ENCODE assay signal across 9 cellular contexts in genomic region chr18:37691162-37691561, GRCh38.
"Had no signal": no experiment of that assay in that cellular context is flagged by ENCODE, and none has a peak within 500 bp of the region (broad histone marks: within the 10 kb centered on the region; RNA-seq: fewer than 3 reads in every experiment).

No MANE protein-coding gene starts in this region.

- H3K4me1 ChIP-seq: HAP-1 had no signal

- H3K9me3 ChIP-seq: HAP-1 had no signal

- H2AFZ ChIP-seq: GM23248, GM23338 had no signal

- H3K36me3 ChIP-seq: HAP-1 had no signal

- DNase-seq: GM23248, GOT3, H7, H9, HCEC 1CT, HFFc6 had no signal

- H3K27ac ChIP-seq: GM23248 had no signal

- H3K4me3 ChIP-seq: GM23248, GM23338, HAP-1 had no signal

- H3K9ac ChIP-seq: GM23248 had no signal

- ATAC-seq: GM23338, HCT116 had no signal

- H3K4me2 ChIP-seq: GM23338 had no signal
